8 cellular contexts compared by ENCODE assay signal in genomic region chr16:54927125-54928015, GRCh38. TPM values are rescaled to one million over a fixed set of nuclear protein-coding genes. Genes with fewer than 3 reads are reported as not detected.
DNase-seq lines count a peak whose midpoint lies in the region; ATAC-seq and TF ChIP-seq lines count a peak whose summit lies in the region.

No MANE protein-coding gene starts in this region.

- H3K9ac ChIP-seq in MM.1S (ENCODE audit: low read length) = peak overlapping the region; percentile 91

- peak overlapping the region; percentile 80 for H3K4me2 ChIP-seq in MM.1S (ENCODE audit: low read depth, low read length)

- peak overlapping the region; percentile 39; the same call in 1 of the 2 replicates for H2AFZ ChIP-seq in MM.1S (ENCODE audit: low read length)

- TF ChIP-seq CTCF in MM.1S (IDR thresholded peaks at IDR 0.05; ENCODE audit: low read length) = no peak
- no peak for TF ChIP-seq CTCF in astrocyte of the cerebellum (IDR thresholded peaks at IDR 0.05; ENCODE audit: low read depth, low read length, missing control alignments)
- TF ChIP-seq CTCF in natural killer cell (IDR thresholded peaks at IDR 0.05) = no peak

- peaks cover 12% of the 10 kb centered on the region for H3K4me1 ChIP-seq in MM.1S (ENCODE audit: low read length)

- H3K9me3 ChIP-seq in MM.1S (replicated peaks; ENCODE audit: insufficient read depth, low read length) = no peaks in the 10 kb centered on the region

- ATAC-seq in natural killer cell = no peak
- ATAC-seq in GM21723 (IDR thresholded peaks at IDR 0.05; ENCODE audit: unreplicated experiment) = no peak
- no peak for ATAC-seq in GM21717 (IDR thresholded peaks at IDR 0.05; ENCODE audit: unreplicated experiment)

- H4K20me1 ChIP-seq in MM.1S (ENCODE audit: insufficient read depth, low read length) = 0 out of 2 replicates have a peak, but pooled peaks cover 4% of the 10 kb centered on the region

- peak overlapping the region; percentile 94 for H3K4me3 Mint-ChIP-seq in natural killer cell

- H3K9me3 Mint-ChIP-seq in natural killer cell = no peaks in the 10 kb centered on the region

- peaks cover 44 to 58% of the 10 kb centered on the region in 2 donors for H3K27me3 Mint-ChIP-seq in natural killer cell (ENCODE audit: low read depth in 2 of 2)

- peak; percentile 27 for DNase-seq in COR-L47 (lab: John Stamatoyannopoulos, UW)
- peak; percentile 21 for DNase-seq in MM.1S
- DNase-seq in astrocyte of the cerebellum (ENCODE audit: low read depth) = no peak
- no peak for DNase-seq in natural killer cell
- DNase-seq in GM19240 (ENCODE audit: insufficient read length, low spot score) = no peak
- no peak for DNase-seq in stimulated activated CD4-positive, alpha-beta T cell treated with anti-CD3 and anti-CD28 coated beads, Interleukin-4, amount 100 ng/mL, for 4 hours

- no peaks in the 10 kb centered on the region for H3K9me2 ChIP-seq in MM.1S (replicated peaks; ENCODE audit: insufficient read depth, low read length)

- H3K36me3 ChIP-seq in MM.1S (replicated peaks; ENCODE audit: insufficient read depth, low read length) = no peaks in the 10 kb centered on the region; the same call in 1 of the 2 replicates

- H3K4me3 ChIP-seq in MM.1S (ENCODE audit: low read length) (peak overlapping the region; percentile 90), astrocyte of the cerebellum (ENCODE audit: low read depth, low read length) (peak overlapping the region; percentile 78)

- peaks cover 23 to 37% of the 10 kb centered on the region in 2 donors for H3K4me1 Mint-ChIP-seq in natural killer cell

- H3K79me2 ChIP-seq in MM.1S (ENCODE audit: low read length) = peaks cover 63% of the 10 kb centered on the region

- intact Hi-C loops in natural killer cell (cut with micrococcal nuclease) = no loop called here

- no peaks in the 10 kb centered on the region for H3K27me3 ChIP-seq in MM.1S (replicated peaks; ENCODE audit: insufficient read depth, low read length)

- H3F3A ChIP-seq in MM.1S (ENCODE audit: insufficient read depth, low read length) = peaks cover 34% of the 10 kb centered on the region

- peaks cover 14% of the 10 kb centered on the region for H3K36me3 Mint-ChIP-seq in natural killer cell

- H3K27ac ChIP-seq in MM.1S (ENCODE audit: low read length) = peak overlapping the region; percentile 92

- in situ Hi-C loops in astrocyte of the cerebellum (cut with HindIII; ENCODE audit: low sequenced_read_pairs) = no loop called here

- peak overlapping the region; percentile 7 to 68 for H3K27ac Mint-ChIP-seq in natural killer cell

RNA-seq across cellular contexts. Expression of gene IRX5, which starts 3.3 kb away (rescaled TPM):
- total RNA-seq in natural killer cell = not detected

Comparison
In these comparisons a context has a peak if more than half of its experiments do, and no peak if none do; other contexts are left out.
1. DNase-seq: peak in COR-L47 (single experiment) and MM.1S (single experiment); none in astrocyte of the cerebellum (single experiment), natural killer cell (single experiment), GM19240 (single experiment) and stimulated activated CD4-positive, alpha-beta T cell treated with anti-CD3 and anti-CD28 coated beads, Interleukin-4, amount 100 ng/mL, for 4 hours (0 of 2).